In genomic region chr14:58626441-58626840, GRCh38 we compare ENCODE assay signal across 1 cellular context.
TF ChIP-seq lines count a peak whose summit lies in the region.

No MANE protein-coding gene starts in this region.

TF ChIP-seq in neural cell, 6 proteins besides CTCF, POLR2A, EP300 and RAD21 (continued from another document):
- TF ChIP-seq, protein P1, sequence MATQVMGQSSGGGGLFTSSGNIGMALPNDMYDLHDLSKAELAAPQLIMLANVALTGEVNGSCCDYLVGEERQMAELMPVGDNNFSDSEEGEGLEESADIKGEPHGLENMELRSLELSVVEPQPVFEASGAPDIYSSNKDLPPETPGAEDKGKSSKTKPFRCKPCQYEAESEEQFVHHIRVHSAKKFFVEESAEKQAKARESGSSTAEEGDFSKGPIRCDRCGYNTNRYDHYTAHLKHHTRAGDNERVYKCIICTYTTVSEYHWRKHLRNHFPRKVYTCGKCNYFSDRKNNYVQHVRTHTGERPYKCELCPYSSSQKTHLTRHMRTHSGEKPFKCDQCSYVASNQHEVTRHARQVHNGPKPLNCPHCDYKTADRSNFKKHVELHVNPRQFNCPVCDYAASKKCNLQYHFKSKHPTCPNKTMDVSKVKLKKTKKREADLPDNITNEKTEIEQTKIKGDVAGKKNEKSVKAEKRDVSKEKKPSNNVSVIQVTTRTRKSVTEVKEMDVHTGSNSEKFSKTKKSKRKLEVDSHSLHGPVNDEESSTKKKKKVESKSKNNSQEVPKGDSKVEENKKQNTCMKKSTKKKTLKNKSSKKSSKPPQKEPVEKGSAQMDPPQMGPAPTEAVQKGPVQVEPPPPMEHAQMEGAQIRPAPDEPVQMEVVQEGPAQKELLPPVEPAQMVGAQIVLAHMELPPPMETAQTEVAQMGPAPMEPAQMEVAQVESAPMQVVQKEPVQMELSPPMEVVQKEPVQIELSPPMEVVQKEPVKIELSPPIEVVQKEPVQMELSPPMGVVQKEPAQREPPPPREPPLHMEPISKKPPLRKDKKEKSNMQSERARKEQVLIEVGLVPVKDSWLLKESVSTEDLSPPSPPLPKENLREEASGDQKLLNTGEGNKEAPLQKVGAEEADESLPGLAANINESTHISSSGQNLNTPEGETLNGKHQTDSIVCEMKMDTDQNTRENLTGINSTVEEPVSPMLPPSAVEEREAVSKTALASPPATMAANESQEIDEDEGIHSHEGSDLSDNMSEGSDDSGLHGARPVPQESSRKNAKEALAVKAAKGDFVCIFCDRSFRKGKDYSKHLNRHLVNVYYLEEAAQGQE (IDR thresholded peaks at IDR 0.05; ENCODE audit: borderline replicate concordance), result peak; percentile 16
